34 cellular contexts compared by ENCODE assay signal in the genomic region with DNA sequence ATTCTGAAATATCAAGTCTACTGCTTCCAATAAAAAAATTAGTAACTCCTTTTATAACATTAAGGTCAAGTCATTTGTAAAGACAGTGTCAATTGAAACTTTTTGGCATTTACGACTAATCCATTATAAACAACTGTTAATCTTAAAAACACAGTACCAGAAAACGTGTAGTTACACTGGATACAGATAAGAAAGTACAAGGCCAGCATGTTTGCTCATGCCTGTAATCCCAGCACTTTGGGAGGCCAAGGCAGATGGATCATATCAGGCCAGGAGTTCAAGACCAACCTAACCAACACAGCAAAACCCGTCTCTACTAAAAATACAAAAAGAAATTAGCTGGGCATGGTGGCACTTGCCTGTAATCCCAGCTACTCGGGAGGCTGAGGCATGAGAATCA. TPM values are rescaled to one million over a fixed set of nuclear protein-coding genes. Genes with fewer than 3 reads are reported as not detected.
DNase-seq lines count a peak whose midpoint lies in the region; ATAC-seq, FAIRE-seq and TF ChIP-seq lines count a peak whose summit lies in the region.
"Had no signal": no experiment of that assay in that cellular context is flagged by ENCODE, and none has a peak within 500 bp of the region (broad histone marks: within the 10 kb centered on the region; RNA-seq: fewer than 3 reads in every experiment).

No MANE protein-coding gene starts in this region.

- TF ChIP-seq RAD21 in K562 (CRISPR knock-in tag; conservative IDR thresholded peaks at IDR 0.05 in 1 of 2, IDR thresholded peaks at IDR 0.05 in 1 of 2) = no peak

- no peaks in the 10 kb centered on the region for H3K9me3 ChIP-seq in OCI-LY3 (ENCODE audit: insufficient read depth, low read length)
- no peaks in the 10 kb centered on the region for H3K9me3 ChIP-seq in K562 (replicated peaks; ENCODE audit: control insufficient read depth, insufficient read depth, low read depth, low read length)
- no peaks in the 10 kb centered on the region for H3K9me3 ChIP-seq in neural progenitor cell (ENCODE audit: low read depth)
- H3K9me3 ChIP-seq: A549, BE2C, Caco-2 had no signal

- H3K4me3 Mint-ChIP-seq in T-helper 2 cell treated with Interferon-gamma antibody and Interleukin-4, amounts not matched to agents 5 μg/mL and 100 μg/mL, for 36 hours = no peak overlapping the region
- no peak overlapping the region for H3K4me3 Mint-ChIP-seq in neural progenitor cell
- H3K4me3 Mint-ChIP-seq: CD14-positive monocyte; CD4-positive, alpha-beta T cell; CD4-positive, CD25-positive, alpha-beta regulatory T cell; CD8-positive, alpha-beta memory T cell; CD8-positive, alpha-beta T cell had no signal

- no peak for TF ChIP-seq POLR2A in K562 (conservative IDR thresholded peaks at IDR 0.05)

- DNase-seq in D721Med (ENCODE audit: insufficient read length, low spot score) (no peak), K562 (ENCODE audit: extremely low read depth in 1 of 4, low spot score in 3 of 4) (peak in 1 of 4 experiments; percentile 60), neural progenitor cell (ENCODE audit: low spot score) (no peak)
- DNase-seq in T-helper 2 cell treated with Interferon-gamma antibody and Interleukin-4, amounts not matched to agents 5 μg/mL and 100 μg/mL, for 36 hours (ENCODE audit: low spot score) = no peak
- DNase-seq in stimulated activated CD4-positive, alpha-beta T cell treated with anti-CD3 and anti-CD28 coated beads, Interleukin-4, amount 100 ng/mL, for 24 hours = no peak
- DNase-seq: 8988T; ACHN; AML-193; BE2C; C1 segment of cervical spinal cord; Caco-2; Calu3; CD4-positive, alpha-beta memory T cell; CD4-positive, alpha-beta T cell; CD4-positive, CD25-positive, alpha-beta regulatory T cell; CD8-positive, alpha-beta memory T cell; CD8-positive, alpha-beta T cell; COR-L47; DMS 273 treated with DMSO at 0.1 percent for 48 hours; DMS153; DMS53; DMS79; DMS79 treated with DMSO at 0.1 percent for 48 hours; DND-41; EL had no signal

- in situ Hi-C loops in K562 (cut with MboI) = no loop called here

- peak overlapping the region; percentile 23 for H3K4me2 ChIP-seq in OCI-LY3 (ENCODE audit: low read length)
- H3K4me2 ChIP-seq in K562 (ENCODE audit: insufficient read depth, low read length) = peak overlapping the region; percentile 15; the same call in 1 of the 2 replicates
- H3K4me2 ChIP-seq in neural progenitor cell = no peak overlapping the region
- H3K4me2 ChIP-seq: A549 had no signal

- no peak for TF ChIP-seq EP300 in K562 (IDR thresholded peaks at IDR 0.05; ENCODE audit: low read length)

- no peaks in the 10 kb centered on the region for H3F3A ChIP-seq in neural progenitor cell (ENCODE audit: low read depth)

- peaks cover 70% of the 10 kb centered on the region for H3K4me1 Mint-ChIP-seq in T-helper 2 cell treated with Interferon-gamma antibody and Interleukin-4, amounts not matched to agents 5 μg/mL and 100 μg/mL, for 36 hours (ENCODE audit: low read depth)
- no peaks in the 10 kb centered on the region for H3K4me1 Mint-ChIP-seq in neural progenitor cell

- peaks cover 57% of the 10 kb centered on the region for H4K20me1 ChIP-seq in OCI-LY3 (ENCODE audit: insufficient read depth, low read length)
- no peaks in the 10 kb centered on the region for H4K20me1 ChIP-seq in K562 (replicated peaks; ENCODE audit: control insufficient read depth, insufficient read depth, low read length)
- H4K20me1 ChIP-seq in neural progenitor cell (ENCODE audit: low read depth) = no peaks in the 10 kb centered on the region
- H4K20me1 ChIP-seq: BLaER1; BLaER1 treated with 17β-estradiol and CSF1 and Interleukin-3, amounts not matched to agents 10 nM and 100 nM had no signal

- H3K4me1 ChIP-seq in OCI-LY3 (ENCODE audit: low read length) = peaks cover 52% of the 10 kb centered on the region
- H3K4me1 ChIP-seq in K562 (replicated peaks in 1 of 2; ENCODE audit: control insufficient read depth in 2 of 2, insufficient read depth in 2 of 2, low read length in 2 of 2) = peaks cover 0 to 13% of the 10 kb centered on the region in 2 experiments; a peak in 3 of 5 replicates
- peaks cover 14% of the 10 kb centered on the region for H3K4me1 ChIP-seq in neural progenitor cell
- H3K4me1 ChIP-seq: BE2C, Caco-2 had no signal

- H3K79me2 ChIP-seq in OCI-LY3 (ENCODE audit: low read length) (peaks cover 95% of the 10 kb centered on the region), K562 (ENCODE audit: control insufficient read depth, insufficient read depth, low read length) (peaks cover 10% of the 10 kb centered on the region; the same call in 1 of the 3 replicates), neural progenitor cell (ENCODE audit: low read depth) (no peaks in the 10 kb centered on the region)

- H3K27me3 Mint-ChIP-seq in T-helper 2 cell treated with Interferon-gamma antibody and Interleukin-4, amounts not matched to agents 5 μg/mL and 100 μg/mL, for 36 hours (ENCODE audit: low read depth) = no peaks in the 10 kb centered on the region
- H3K27me3 Mint-ChIP-seq in neural progenitor cell (ENCODE audit: insufficient read depth, low read depth) = no peaks in the 10 kb centered on the region
- H3K27me3 Mint-ChIP-seq: B cell; CD4-positive, alpha-beta memory T cell; CD4-positive, alpha-beta T cell; CD4-positive, CD25-positive, alpha-beta regulatory T cell; CD8-positive, alpha-beta memory T cell had no signal

- no peak overlapping the region for H3K4me3 ChIP-seq in OCI-LY3 (ENCODE audit: low read length)
- H3K4me3 ChIP-seq in K562 = no peak overlapping the region
- H3K4me3 ChIP-seq in neural progenitor cell = no peak overlapping the region
- H3K4me3 ChIP-seq: A549; BLaER1; BLaER1 treated with 17β-estradiol and CSF1 and Interleukin-3, amounts not matched to agents 10 nM and 100 nM had no signal

- 24% methylated on average over 4 of the region's 4 CpGs for WGBS in K562 (ENCODE audit: insufficient coverage, low coverage, missing lambda C conversion rate)

- peak; percentile 71 for FAIRE-seq in D721Med (lab: Jason Lieb, UNC)
- peak; percentile 63 for FAIRE-seq in K562 (lab: Jason Lieb, UNC)
- FAIRE-seq: A204.1, A549 had no signal

- H3K27ac Mint-ChIP-seq in T-helper 2 cell treated with Interferon-gamma antibody and Interleukin-4, amounts not matched to agents 5 μg/mL and 100 μg/mL, for 36 hours = no peak overlapping the region
- no peak overlapping the region for H3K27ac Mint-ChIP-seq in neural progenitor cell
- H3K27ac Mint-ChIP-seq: CD14-positive monocyte; CD4-positive, alpha-beta memory T cell; CD4-positive, alpha-beta T cell; CD4-positive, CD25-positive, alpha-beta regulatory T cell; CD8-positive, alpha-beta T cell had no signal

- intact Hi-C loops in K562 (cut with micrococcal nuclease) = no loop called here

- H3K27ac ChIP-seq in OCI-LY3 (ENCODE audit: low read length) (no peak overlapping the region), K562 (ENCODE audit: extremely low read depth, low read depth, low read length) (no peak overlapping the region), neural progenitor cell (no peak overlapping the region)
- H3K27ac ChIP-seq: 22Rv1; A549; BLaER1 treated with 17β-estradiol and CSF1 and Interleukin-3, amounts not matched to agents 10 nM and 100 nM; C4-2B had no signal

- CTCF ChIA-PET in K562 (lab: Yijun Ruan, JAX; ENCODE audit: low intra/inter-chr PET ratio) = no interaction called here

- POLR2A ChIA-PET in K562 (lab: Yijun Ruan, JAX) = no interaction called here

- H2AFZ ChIP-seq in OCI-LY3 (ENCODE audit: low read depth, low read length) (no peak overlapping the region), K562 (ENCODE audit: low read depth, low read length) (no peak overlapping the region), neural progenitor cell (replicated peaks) (no peak overlapping the region)

- peak; percentile 67 for ATAC-seq in K562
- ATAC-seq: A549; CD8-positive, alpha-beta T cell had no signal

- H3K27me3 ChIP-seq in OCI-LY3 (ENCODE audit: low read depth, low read length) (no peaks in the 10 kb centered on the region), K562 (ENCODE audit: control insufficient read depth in 2 of 2, insufficient read depth in 2 of 2, low read length in 2 of 2) (no peaks in the 10 kb centered on the region), neural progenitor cell (no peaks in the 10 kb centered on the region)
- H3K27me3 ChIP-seq: BE2C; BLaER1; BLaER1 treated with 17β-estradiol and CSF1 and Interleukin-3, amounts not matched to agents 10 nM and 100 nM had no signal

- BruUV-seq in K562 (replicated peaks; lab: Mats Ljungman, UMichigan) = no TSS peak

- no peaks in the 10 kb centered on the region for H3K9me1 ChIP-seq in K562 (ENCODE audit: control insufficient read depth, insufficient read depth, low read length)

- H3K9ac ChIP-seq in OCI-LY3 (ENCODE audit: low read length) (no peak overlapping the region), K562 (ENCODE audit: insufficient read depth in 1 of 2, low read depth in 2 of 2, low read length in 2 of 2) (no peak overlapping the region), neural progenitor cell (no peak overlapping the region)
- H3K9ac ChIP-seq: BLaER1; BLaER1 treated with 17β-estradiol and CSF1 and Interleukin-3, amounts not matched to agents 10 nM and 100 nM had no signal

- TF ChIP-seq CTCF in D721Med (IDR thresholded peaks at IDR 0.05; ENCODE audit: insufficient read depth, missing control alignments) (no peak), OCI-LY3 (IDR thresholded peaks at IDR 0.05; ENCODE audit: low read depth, low read length) (no peak), K562 (IDR thresholded peaks at IDR 0.05 in 2 of 3, conservative IDR thresholded peaks at IDR 0.05 in 1 of 3; ENCODE audit: insufficient read depth in 2 of 3, low read depth in 1 of 3, low read length in 3 of 3) (no peak), neural progenitor cell (IDR thresholded peaks at IDR 0.05) (no peak)

- H3K36me3 ChIP-seq in OCI-LY3 (replicated peaks; ENCODE audit: low read depth, low read length) = peaks cover 22% of the 10 kb centered on the region
- no peaks in the 10 kb centered on the region for H3K36me3 ChIP-seq in K562 (ENCODE audit: control insufficient read depth, insufficient read depth, low read length)
- H3K36me3 ChIP-seq in neural progenitor cell = no peaks in the 10 kb centered on the region
- H3K36me3 ChIP-seq: BE2C, BLaER1 had no signal

- peaks cover 24% of the 10 kb centered on the region for H3K9me3 Mint-ChIP-seq in T-helper 2 cell treated with Interferon-gamma antibody and Interleukin-4, amounts not matched to agents 5 μg/mL and 100 μg/mL, for 36 hours
- peaks cover 12% of the 10 kb centered on the region for H3K9me3 Mint-ChIP-seq in neural progenitor cell
- H3K9me3 Mint-ChIP-seq: CD4-positive, alpha-beta T cell; CD8-positive, alpha-beta memory T cell; CD8-positive, alpha-beta T cell had no signal

- peaks cover 68% of the 10 kb centered on the region for H3K36me3 Mint-ChIP-seq in T-helper 2 cell treated with Interferon-gamma antibody and Interleukin-4, amounts not matched to agents 5 μg/mL and 100 μg/mL, for 36 hours (ENCODE audit: low read depth)
- peaks cover 7% of the 10 kb centered on the region for H3K36me3 Mint-ChIP-seq in neural progenitor cell

RNA-seq across cellular contexts. Expression of gene DENND1B, which starts 29.4 kb away (rescaled TPM):
- 36.5 and 51.3 TPM in 2 replicates for total RNA-seq in K562 (2011; cell fraction: chromatin; rRNA removed; ENCODE audit: low replicate concordance)
- 9.0 and 13.6 TPM in 2 replicates for total RNA-seq in K562 (2011; cell fraction: nucleolus; rRNA removed)
- total RNA-seq in K562 (2011; cell fraction: nucleoplasm; rRNA removed) = 24.3 and 35.3 TPM in 2 replicates
- total RNA-seq in K562 (2014; rRNA removed) (4.7 and 6.0 TPM in 2 replicates), K562 (2014; rRNA removed; fragmentation: Illumina TruSeq; extraction: Trizol) (10.7 and 13.0 TPM in 2 replicates), K562 (2015; rRNA removed; fragmentation: Illumina TruSeq; extraction: Trizol) (10.6 and 12.1 TPM in 2 replicates), K562 (2021) (9.1 and 9.3 TPM in 2 replicates), neural progenitor cell (ENCODE audit: low replicate concordance) (12.2 and 13.1 TPM in 2 replicates)
- polyA plus RNA-seq in K562 (2011; rRNA removed) (9.3 and 10.3 TPM in 2 replicates), K562 (2014; fragmentation: Illumina TruSeq; extraction: Trizol) (7.1 and 7.5 TPM in 2 replicates), K562 (2014; fragmentation: Nextera tagmentation; extraction: Ambion mirVana) (1 to 10 TPM; 2.1 to 3.3 TPM), K562 (2014; rRNA removed) (2.9 TPM in 2 replicates)
- polyA plus RNA-seq in K562 (2011; cell fraction: cytosol; rRNA removed) = 2.1 and 3.7 TPM in 2 replicates
- 10.5 and 19.6 TPM in 2 replicates for polyA plus RNA-seq in K562 (2011; cell fraction: nucleus; rRNA removed)
- polyA plus RNA-seq in K562 (2012) = 4.0 and 4.9 TPM in 2 replicates
- polyA minus RNA-seq in K562 (2011; rRNA and poly(A)+ RNA removed) = 34.2 and 47.7 TPM in 2 replicates
- 5.2 and 7.3 TPM in 2 replicates for polyA minus RNA-seq in K562 (2011; cell fraction: cytosol; rRNA and poly(A)+ RNA removed)
- 30.2 and 68.3 TPM in 2 replicates for polyA minus RNA-seq in K562 (2011; cell fraction: nucleus; rRNA and poly(A)+ RNA removed)
